In the genomic region with DNA sequence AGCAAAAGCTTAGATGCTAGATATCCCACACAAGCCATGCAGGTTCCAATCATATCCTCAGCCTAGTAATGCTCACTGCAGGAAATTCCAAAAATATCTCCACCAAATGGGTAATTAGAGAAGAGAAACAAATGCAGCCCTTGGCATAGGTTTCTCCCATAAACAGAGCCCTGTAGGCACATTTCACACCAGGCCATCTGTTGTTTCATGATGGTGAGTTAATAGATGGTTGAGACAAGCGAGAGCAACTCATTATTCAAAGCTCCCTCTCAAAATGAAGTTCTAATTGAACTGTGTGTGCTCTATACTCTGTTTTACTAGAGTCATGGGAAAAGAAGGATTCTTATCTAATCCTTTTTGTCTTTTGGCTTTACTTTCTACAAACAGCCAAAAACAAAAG, we compare ENCODE assay signal across 36 cellular contexts.
DNase-seq lines count a peak whose midpoint lies in the region; FAIRE-seq and TF ChIP-seq lines count a peak whose summit lies in the region.
"Had no signal": no experiment of that assay in that cellular context is flagged by ENCODE, and none has a peak within 500 bp of the region (broad histone marks: within the 10 kb centered on the region; RNA-seq: fewer than 3 reads in every experiment).

No MANE protein-coding gene starts in this region.

- no peaks in the 10 kb centered on the region for H3K27me3 Mint-ChIP-seq in nephron progenitor cell (ENCODE audit: low read depth, poor library complexity)
- H3K27me3 Mint-ChIP-seq: brain had no signal

- H3K4me3 ChIP-seq in mesenchymal stem cell (ENCODE audit: insufficient read depth in 1 of 2, low read depth in 1 of 2, low read length in 2 of 2) = no peak overlapping the region
- H3K4me3 ChIP-seq: esophagus muscularis mucosa, GM12878, lower lobe of right lung, right atrium auricular region, SJSA1, testis had no signal

- H4K91ac ChIP-seq in mesenchymal stem cell (ENCODE audit: low read length) = no peak overlapping the region

- H3K9me3 Mint-ChIP-seq in nephron progenitor cell = no peaks in the 10 kb centered on the region
- H3K9me3 Mint-ChIP-seq: activated T-helper 2 cell treated with anti-CD3 and anti-CD28 coated beads, Interferon-gamma antibody, Interleukin-2, Interleukin-4, amounts not matched to agents 10 μg/mL and 5 μg/mL and 100 μg/mL, durations not matched to agents 14 hours and 24 hours and 36 hours; brain; neural crest cell had no signal

- no peak overlapping the region for H2BK120ac ChIP-seq in mesenchymal stem cell (ENCODE audit: low read depth, low read length)

- peaks cover 0 to 6% of the 10 kb centered on the region in 2 experiments for H3K27me3 ChIP-seq in mesenchymal stem cell (ENCODE audit: control insufficient read depth in 1 of 2, insufficient read depth in 1 of 2, low read length in 2 of 2)
- H3K27me3 ChIP-seq: esophagus muscularis mucosa, right atrium auricular region, SJSA1, testis had no signal

- no peaks in the 10 kb centered on the region for H3K79me1 ChIP-seq in mesenchymal stem cell (replicated peaks; ENCODE audit: low read length, poor library complexity, severe bottlenecking)

- no peak overlapping the region for H2BK12ac ChIP-seq in mesenchymal stem cell (ENCODE audit: low read length in 2 of 2)

- H3K14ac ChIP-seq in mesenchymal stem cell (ENCODE audit: low read length in 2 of 2) = no peak overlapping the region

- peaks cover 13% of the 10 kb centered on the region for H3K4me1 Mint-ChIP-seq in nephron progenitor cell
- H3K4me1 Mint-ChIP-seq: neural crest cell had no signal

- H4K8ac ChIP-seq in mesenchymal stem cell (ENCODE audit: low read length) = no peak overlapping the region

- no peak overlapping the region for H2BK15ac ChIP-seq in mesenchymal stem cell (ENCODE audit: low read depth, poor library complexity, severe bottlenecking)

- no peaks in the 10 kb centered on the region for H3K36me3 ChIP-seq in mesenchymal stem cell (ENCODE audit: control insufficient read depth in 1 of 2, insufficient read depth in 2 of 2, low read depth in 1 of 2, low read length in 2 of 2)
- H3K36me3 ChIP-seq: esophagus muscularis mucosa, lower lobe of right lung, right atrium auricular region, SJSA1, WERI-Rb-1 had no signal

- H3K27ac Mint-ChIP-seq in nephron progenitor cell = peak overlapping the region; percentile 36
- H3K27ac Mint-ChIP-seq: activated T-helper 2 cell treated with anti-CD3 and anti-CD28 coated beads, Interferon-gamma antibody, Interleukin-2, Interleukin-4, amounts not matched to agents 10 μg/mL and 5 μg/mL and 100 μg/mL, durations not matched to agents 14 hours and 24 hours and 36 hours had no signal

- no peak overlapping the region for H3K4me3 Mint-ChIP-seq in nephron progenitor cell
- H3K4me3 Mint-ChIP-seq: neural crest cell had no signal

- no peak overlapping the region for H2AFZ ChIP-seq in mesenchymal stem cell (ENCODE audit: low read depth, low read length)
- H2AFZ ChIP-seq: parathyroid adenoma had no signal

- no peak for FAIRE-seq in GM19239 (lab: Jason Lieb, UNC)
- FAIRE-seq: endometrium, frontal cortex, GM12878 had no signal

- H3K23ac ChIP-seq in mesenchymal stem cell (ENCODE audit: low read length in 2 of 2) = no peak overlapping the region

- H3K36me3 Mint-ChIP-seq in nephron progenitor cell (ENCODE audit: low read depth) = no peaks in the 10 kb centered on the region
- H3K36me3 Mint-ChIP-seq: brain had no signal

- H3K9me3 ChIP-seq in mesenchymal stem cell (ENCODE audit: control insufficient read depth, low read length) = no peaks in the 10 kb centered on the region
- H3K9me3 ChIP-seq: Caco-2, esophagus muscularis mucosa, lower lobe of right lung, right atrium auricular region, SJSA1, testis had no signal

- H3K27ac ChIP-seq in mesenchymal stem cell (ENCODE audit: low read length, poor library complexity, severe bottlenecking) = no peak overlapping the region
- H3K27ac ChIP-seq: C4-2B, esophagus muscularis mucosa, lower lobe of right lung, parathyroid adenoma, right atrium auricular region, SJSA1, testis, WERI-Rb-1 had no signal

- no peaks in the 10 kb centered on the region for H3K4me1 ChIP-seq in mesenchymal stem cell (ENCODE audit: control insufficient read depth, insufficient read depth, low read depth, low read length)
- H3K4me1 ChIP-seq: Caco-2, esophagus muscularis mucosa, lower lobe of right lung, parathyroid adenoma, right atrium auricular region, SJSA1, testis had no signal

- no CpG with 5 or more reads among the region's 1 CpG for WGBS in mesenchymal stem cell

- H3K4ac ChIP-seq in mesenchymal stem cell (ENCODE audit: low read depth in 1 of 2, low read length in 2 of 2) = no peak overlapping the region

- H3K9ac ChIP-seq in mesenchymal stem cell (ENCODE audit: low read length) = no peak overlapping the region
- H3K9ac ChIP-seq: parathyroid adenoma had no signal

- no peak overlapping the region for H3K4me2 ChIP-seq in mesenchymal stem cell (ENCODE audit: low read length, poor library complexity, severe bottlenecking)

- DNase-seq in DMS 273 treated with DMSO at 0.1 percent for 48 hours (lab: John Stamatoyannopoulos, UW) = peak; percentile 8
- peak; percentile 24 for DNase-seq in M059J (ENCODE audit: low read depth)
- peak; percentile 49 for DNase-seq in cerebellum (ENCODE audit: low spot score)
- no peak for DNase-seq in nephron progenitor cell
- DNase-seq in mesenchymal stem cell = no peak
- no peak for DNase-seq in GM19239 (ENCODE audit: insufficient read length, low spot score)
- DNase-seq in NCI-H82 (lab: John Stamatoyannopoulos, UW) = no peak
- DNase-seq in medulla oblongata (ENCODE audit: extremely low spot score) = no peak
- DNase-seq: activated CD4-positive, alpha-beta T cell treated with anti-CD3 and anti-CD28 coated beads for 48 hours; activated CD8-positive, alpha-beta memory T cell treated with anti-CD3 and anti-CD28 coated beads for 24 hours; activated naive CD4-positive, alpha-beta T cell treated with anti-CD3 and anti-CD28 coated beads, Interleukin-2, amount 50 U/mL, for 16 hours; activated T-cell treated with anti-CD3 and anti-CD28 coated beads for 4 hours; amniotic stem cell; Caco-2; cerebellar nuclear complex; H7; lower lobe of right lung; MV-4-11; NCI-H226; NCI-H748 treated with DMSO at 0.1 percent for 48 hours; stimulated activated CD4-positive, alpha-beta T cell treated with anti-CD3 and anti-CD28 coated beads, Interleukin-1b, Interleukin-23, amount 100 ng/mL, for 48 hours; stimulated activated naive CD8-positive, alpha-beta T cell treated with anti-CD3 and anti-CD28 coated beads, Interleukin-15, Interleukin-2, amounts not matched to agents 100 U/mL and 50 U/mL, for 24 hours; T1000; testis; WERI-Rb-1 had no signal

- H2AK5ac ChIP-seq in mesenchymal stem cell (ENCODE audit: low read length, severe bottlenecking) = no peak overlapping the region

- no peak overlapping the region for H3K18ac ChIP-seq in mesenchymal stem cell (ENCODE audit: low read depth in 1 of 2, low read length in 2 of 2)

- no peak overlapping the region for H2BK5ac ChIP-seq in mesenchymal stem cell (ENCODE audit: low read depth, low read length, poor library complexity, severe bottlenecking)

- no peak for TF ChIP-seq CTCF in nephron progenitor cell (IDR thresholded peaks at IDR 0.05)

Comparison
In these comparisons a context has a peak if more than half of its experiments do, and no peak if none do; other contexts are left out.
1. DNase-seq: peak in DMS 273 treated with DMSO at 0.1 percent for 48 hours (single experiment), M059J (single experiment) and cerebellum (single experiment); none in nephron progenitor cell (single experiment), mesenchymal stem cell (single experiment), GM19239 (single experiment), NCI-H82 (single experiment) and medulla oblongata (single experiment).